ENCODE assay signal across 1 cellular context in the genomic region with DNA sequence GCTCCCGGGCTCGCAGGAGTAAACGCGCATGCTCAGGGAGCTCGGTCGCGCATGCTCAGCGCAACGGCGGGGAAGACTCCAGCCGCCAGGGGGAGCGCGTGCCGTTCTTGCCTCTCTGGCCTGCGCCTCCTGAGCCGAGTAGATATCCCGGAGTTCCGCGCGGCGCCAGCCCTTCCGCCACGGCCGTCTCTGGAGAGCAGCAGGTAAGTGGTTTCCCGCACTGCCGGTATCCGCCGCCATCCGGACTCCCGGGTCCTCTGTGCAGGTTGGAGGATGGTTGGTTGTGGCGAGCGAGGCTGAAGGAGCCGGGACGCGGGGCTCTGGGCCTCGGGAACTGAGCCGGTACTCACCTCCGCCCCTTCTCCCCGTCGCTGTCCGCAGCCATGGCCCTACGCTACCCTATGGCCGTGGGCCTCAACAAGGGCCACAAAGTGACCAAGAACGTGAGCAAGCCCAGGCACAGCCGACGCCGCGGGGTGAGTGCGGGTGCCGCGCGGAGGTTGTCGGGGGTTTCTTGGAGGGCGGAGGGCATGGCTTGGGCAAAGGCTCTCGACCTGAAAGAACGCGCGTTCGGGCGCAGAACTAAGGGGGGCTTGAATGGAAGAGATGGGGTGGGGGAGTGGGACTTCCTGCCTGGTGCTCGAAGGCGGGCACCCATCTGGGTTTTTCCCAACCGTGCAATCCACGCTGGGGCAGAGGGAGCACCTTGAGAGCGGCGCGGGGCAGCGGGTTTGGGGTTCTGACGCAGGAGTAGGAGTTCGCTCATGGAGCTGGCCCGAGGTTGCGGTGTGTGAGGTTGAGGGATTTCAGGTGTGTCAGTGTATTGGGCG.
TF ChIP-seq lines count a peak whose summit lies in the region.

Gene RPL36 (plus strand): TSS at position 171 of the 830 bp plus-strand sequence. CDS start 213 bp downstream, at position 384.

TF ChIP-seq in K562, 482 proteins besides CTCF, POLR2A, EP300 and RAD21 (continued from another document and continues in another):
- TF ChIP-seq THAP7 (CRISPR knock-in tag; IDR thresholded peaks at IDR 0.05) (no peak), RBFOX2 (IDR thresholded peaks at IDR 0.05; ENCODE audit: low read depth, low read length) (peak; percentile 96), TCF7 (IDR thresholded peaks at IDR 0.05; ENCODE audit: borderline replicate concordance) (peak; percentile 44; the same call in 1 of the 2 replicates), FOXJ3 (CRISPR knock-in tag; IDR thresholded peaks at IDR 0.05) (no peak), SAFB (IDR thresholded peaks at IDR 0.05; ENCODE audit: borderline replicate concordance, low read depth, low read length) (no peak), ZBTB7A (IDR thresholded peaks at IDR 0.05; ENCODE audit: borderline replicate concordance, control insufficient read depth, low read depth, low read length) (no peak; the same call in 1 of the 2 replicates), HNRNPUL1 (IDR thresholded peaks at IDR 0.05; ENCODE audit: low read length) (no peak), ZFPM2 (CRISPR knock-in tag; IDR thresholded peaks at IDR 0.05) (0 out of 2 replicates have a peak, but pooled peaks have one; percentile 28), HDAC2 (IDR thresholded peaks at IDR 0.05) (peak; percentile 53; the same call in 1 of the 2 replicates), TEAD4 (IDR thresholded peaks at IDR 0.05; ENCODE audit: low read length) (no peak; the same call in 1 of the 2 replicates), TEAD4 (CRISPR knock-in tag; IDR thresholded peaks at IDR 0.05; ENCODE audit: borderline replicate concordance) (no peak), MNT (conservative IDR thresholded peaks at IDR 0.05) (peak; percentile 78 to 79), E2F6 (IDR thresholded peaks at IDR 0.05; ENCODE audit: borderline replicate concordance in 1 of 2, extremely low read depth in 1 of 2, insufficient read depth in 1 of 2, insufficient read length in 1 of 2, low read depth in 1 of 2, low read length in 1 of 2, poor library complexity in 1 of 2, severe bottlenecking in 1 of 2) (peak in 1 of 2 experiments; percentile 34), ELF1 (tag; IDR thresholded peaks at IDR 0.05) (peak; percentile 92), MED1 (CRISPR knock-in tag; IDR thresholded peaks at IDR 0.05; ENCODE audit: borderline replicate concordance) (no peak), ZNF384 (IDR thresholded peaks at IDR 0.05; ENCODE audit: low read depth, low read length) (no peak), ZNF764 (CRISPR knock-in tag; IDR thresholded peaks at IDR 0.05; ENCODE audit: low read depth) (no peak), MTA2 (IDR thresholded peaks at IDR 0.05; ENCODE audit: low read depth) (no peak), KAT8 (IDR thresholded peaks at IDR 0.05; ENCODE audit: low read depth) (no peak), LEF1 (IDR thresholded peaks at IDR 0.05) (0 out of 2 replicates have a peak, but pooled peaks have one; percentile 41), ZNF609 (CRISPR knock-in tag; IDR thresholded peaks at IDR 0.05; ENCODE audit: borderline replicate concordance) (peak; percentile 82; the same call in 1 of the 2 replicates), MCM7 (IDR thresholded peaks at IDR 0.05) (no peak), ELF2 (CRISPR knock-in tag; IDR thresholded peaks at IDR 0.05) (peak; percentile 80), ESRRA (IDR thresholded peaks at IDR 0.05; ENCODE audit: borderline replicate concordance, low read depth) (peak; percentile 49; the same call in 1 of the 2 replicates), ILK (tag; IDR thresholded peaks at IDR 0.05; ENCODE audit: borderline replicate concordance, low read depth) (no peak), HEY1 (CRISPR knock-in tag; IDR thresholded peaks at IDR 0.05; ENCODE audit: borderline replicate concordance) (no peak), ELF4 (CRISPR knock-in tag; IDR thresholded peaks at IDR 0.05) (no peak), FUS (optimal IDR thresholded peaks at IDR 0.05; ENCODE audit: low read depth, low read length) (peak; percentile 52), SMARCB1 (IDR thresholded peaks at IDR 0.05; ENCODE audit: insufficient read length, low read depth) (no peak), PKNOX1 (IDR thresholded peaks at IDR 0.05) (no peak), PML (IDR thresholded peaks at IDR 0.05; ENCODE audit: low read length) (peak; percentile 94), HCFC1 (IDR thresholded peaks at IDR 0.05; ENCODE audit: low read depth, low read length) (peak; percentile 79), SMAD1 (IDR thresholded peaks at IDR 0.05; ENCODE audit: low read depth, low read length, partially characterized antibody) (peak; percentile 78), ZNF75A (CRISPR knock-in tag; IDR thresholded peaks at IDR 0.05) (no peak)
- TF ChIP-seq, protein P1, sequence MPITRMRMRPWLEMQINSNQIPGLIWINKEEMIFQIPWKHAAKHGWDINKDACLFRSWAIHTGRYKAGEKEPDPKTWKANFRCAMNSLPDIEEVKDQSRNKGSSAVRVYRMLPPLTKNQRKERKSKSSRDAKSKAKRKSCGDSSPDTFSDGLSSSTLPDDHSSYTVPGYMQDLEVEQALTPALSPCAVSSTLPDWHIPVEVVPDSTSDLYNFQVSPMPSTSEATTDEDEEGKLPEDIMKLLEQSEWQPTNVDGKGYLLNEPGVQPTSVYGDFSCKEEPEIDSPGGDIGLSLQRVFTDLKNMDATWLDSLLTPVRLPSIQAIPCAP (CRISPR knock-in tag; IDR thresholded peaks at IDR 0.05; ENCODE audit: borderline replicate concordance), result no peak
- TF ChIP-seq, protein P2, sequence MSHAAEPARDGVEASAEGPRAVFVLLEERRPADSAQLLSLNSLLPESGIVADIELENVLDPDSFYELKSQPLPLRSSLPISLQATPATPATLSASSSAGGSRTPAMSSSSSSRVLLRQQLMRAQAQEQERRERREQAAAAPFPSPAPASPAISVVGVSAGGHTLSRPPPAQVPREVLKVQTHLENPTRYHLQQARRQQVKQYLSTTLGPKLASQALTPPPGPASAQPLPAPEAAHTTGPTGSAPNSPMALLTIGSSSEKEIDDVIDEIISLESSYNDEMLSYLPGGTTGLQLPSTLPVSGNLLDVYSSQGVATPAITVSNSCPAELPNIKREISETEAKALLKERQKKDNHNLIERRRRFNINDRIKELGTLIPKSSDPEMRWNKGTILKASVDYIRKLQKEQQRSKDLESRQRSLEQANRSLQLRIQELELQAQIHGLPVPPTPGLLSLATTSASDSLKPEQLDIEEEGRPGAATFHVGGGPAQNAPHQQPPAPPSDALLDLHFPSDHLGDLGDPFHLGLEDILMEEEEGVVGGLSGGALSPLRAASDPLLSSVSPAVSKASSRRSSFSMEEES (CRISPR knock-in tag; IDR thresholded peaks at IDR 0.05), result no peak
- TF ChIP-seq, protein P3, sequence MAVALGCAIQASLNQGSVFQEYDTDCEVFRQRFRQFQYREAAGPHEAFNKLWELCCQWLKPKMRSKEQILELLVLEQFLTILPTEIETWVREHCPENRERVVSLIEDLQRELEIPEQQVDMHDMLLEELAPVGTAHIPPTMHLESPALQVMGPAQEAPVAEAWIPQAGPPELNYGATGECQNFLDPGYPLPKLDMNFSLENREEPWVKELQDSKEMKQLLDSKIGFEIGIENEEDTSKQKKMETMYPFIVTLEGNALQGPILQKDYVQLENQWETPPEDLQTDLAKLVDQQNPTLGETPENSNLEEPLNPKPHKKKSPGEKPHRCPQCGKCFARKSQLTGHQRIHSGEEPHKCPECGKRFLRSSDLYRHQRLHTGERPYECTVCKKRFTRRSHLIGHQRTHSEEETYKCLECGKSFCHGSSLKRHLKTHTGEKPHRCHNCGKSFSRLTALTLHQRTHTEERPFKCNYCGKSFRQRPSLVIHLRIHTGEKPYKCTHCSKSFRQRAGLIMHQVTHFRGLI (CRISPR knock-in tag; IDR thresholded peaks at IDR 0.05), result no peak
- TF ChIP-seq, protein P4, sequence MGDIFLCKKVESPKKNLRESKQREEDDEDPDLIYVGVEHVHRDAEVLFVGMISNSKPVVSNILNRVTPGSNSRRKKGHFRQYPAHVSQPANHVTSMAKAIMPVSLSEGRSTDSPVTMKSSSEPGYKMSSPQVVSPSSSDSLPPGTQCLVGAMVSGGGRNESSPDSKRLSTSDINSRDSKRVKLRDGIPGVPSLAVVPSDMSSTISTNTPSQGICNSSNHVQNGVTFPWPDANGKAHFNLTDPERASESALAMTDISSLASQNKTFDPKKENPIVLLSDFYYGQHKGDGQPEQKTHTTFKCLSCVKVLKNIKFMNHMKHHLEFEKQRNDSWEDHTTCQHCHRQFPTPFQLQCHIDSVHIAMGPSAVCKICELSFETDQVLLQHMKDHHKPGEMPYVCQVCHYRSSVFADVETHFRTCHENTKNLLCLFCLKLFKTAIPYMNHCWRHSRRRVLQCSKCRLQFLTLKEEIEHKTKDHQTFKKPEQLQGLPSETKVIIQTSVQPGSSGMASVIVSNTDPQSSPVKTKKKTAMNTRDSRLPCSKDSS (IDR thresholded peaks at IDR 0.05; ENCODE audit: low read depth, partially characterized antibody), result no peak
- TF ChIP-seq, protein P5, sequence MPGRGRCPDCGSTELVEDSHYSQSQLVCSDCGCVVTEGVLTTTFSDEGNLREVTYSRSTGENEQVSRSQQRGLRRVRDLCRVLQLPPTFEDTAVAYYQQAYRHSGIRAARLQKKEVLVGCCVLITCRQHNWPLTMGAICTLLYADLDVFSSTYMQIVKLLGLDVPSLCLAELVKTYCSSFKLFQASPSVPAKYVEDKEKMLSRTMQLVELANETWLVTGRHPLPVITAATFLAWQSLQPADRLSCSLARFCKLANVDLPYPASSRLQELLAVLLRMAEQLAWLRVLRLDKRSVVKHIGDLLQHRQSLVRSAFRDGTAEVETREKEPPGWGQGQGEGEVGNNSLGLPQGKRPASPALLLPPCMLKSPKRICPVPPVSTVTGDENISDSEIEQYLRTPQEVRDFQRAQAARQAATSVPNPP (IDR thresholded peaks at IDR 0.05; ENCODE audit: borderline replicate concordance, insufficient read depth, insufficient read length), result no peak
- TF ChIP-seq, protein P6, sequence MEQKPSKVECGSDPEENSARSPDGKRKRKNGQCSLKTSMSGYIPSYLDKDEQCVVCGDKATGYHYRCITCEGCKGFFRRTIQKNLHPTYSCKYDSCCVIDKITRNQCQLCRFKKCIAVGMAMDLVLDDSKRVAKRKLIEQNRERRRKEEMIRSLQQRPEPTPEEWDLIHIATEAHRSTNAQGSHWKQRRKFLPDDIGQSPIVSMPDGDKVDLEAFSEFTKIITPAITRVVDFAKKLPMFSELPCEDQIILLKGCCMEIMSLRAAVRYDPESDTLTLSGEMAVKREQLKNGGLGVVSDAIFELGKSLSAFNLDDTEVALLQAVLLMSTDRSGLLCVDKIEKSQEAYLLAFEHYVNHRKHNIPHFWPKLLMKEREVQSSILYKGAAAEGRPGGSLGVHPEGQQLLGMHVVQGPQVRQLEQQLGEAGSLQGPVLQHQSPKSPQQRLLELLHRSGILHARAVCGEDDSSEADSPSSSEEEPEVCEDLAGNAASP (IDR thresholded peaks at IDR 0.05), result no peak
